ENCODE assay signal across 11 cellular contexts in the genomic region with DNA sequence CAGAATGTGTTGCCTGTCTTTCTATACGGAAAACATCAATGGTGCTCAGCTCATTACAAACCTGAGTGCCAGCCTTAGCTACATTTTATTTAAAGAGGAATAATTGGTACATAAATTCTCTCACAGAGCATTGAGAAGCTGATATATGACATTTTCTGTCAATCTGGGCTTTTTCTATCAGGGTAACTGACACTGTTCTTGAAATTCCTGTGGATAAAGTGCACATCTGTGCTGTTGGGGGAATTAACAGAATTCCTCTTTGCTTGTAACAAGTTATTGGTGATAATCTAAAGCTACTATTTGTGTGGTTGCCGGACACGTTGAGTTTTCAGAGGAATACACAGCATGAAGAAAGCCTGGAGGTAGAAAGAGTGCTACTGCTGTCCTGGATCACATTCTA.
"Had no signal": no experiment of that assay in that cellular context is flagged by ENCODE, and none has a peak within 500 bp of the region (broad histone marks: within the 10 kb centered on the region; RNA-seq: fewer than 3 reads in every experiment).

No MANE protein-coding gene starts in this region.

- H3K4me3 ChIP-seq: adrenal gland, ascending aorta, body of pancreas, breast epithelium, cardiac muscle cell had no signal

- H3K9me3 ChIP-seq: adrenal gland, ascending aorta, body of pancreas, breast epithelium had no signal

- H3K27me3 ChIP-seq: adrenal gland, ascending aorta, body of pancreas, brain microvascular endothelial cell, breast epithelium, cardiac muscle cell had no signal

- H3K36me3 ChIP-seq: adrenal gland, ascending aorta, brain microvascular endothelial cell, breast epithelium, cardiac muscle cell had no signal

- ATAC-seq: activated naive CD4-positive, alpha-beta T cell treated with anti-CD3 and anti-CD28 coated beads, Interleukin-2, amount 50 U/mL, for 72 hours; activated naive CD8-positive, alpha-beta T cell treated with anti-CD3 and anti-CD28 coated beads, Interleukin-2, amount 50 U/mL, for 24 hours; activated T-cell treated with anti-CD3 and anti-CD28 coated beads, Interleukin-2, amount 50 U/mL, for 4 hours; activated T-cell treated with anti-CD3 and anti-CD28 coated beads, Interleukin-2, amount 50 U/mL, for 72 hours; activated T-helper 17 cell treated with anti-CD3 and anti-CD28 coated beads, Interleukin-2, amount 50 U/mL, for 72 hours; body of pancreas had no signal

- H3K27ac ChIP-seq: adrenal gland, ascending aorta, body of pancreas, brain microvascular endothelial cell, breast epithelium, cardiac muscle cell had no signal
